1 cellular context compared by ENCODE assay signal in genomic region chr1:16978589-16979474, GRCh38.
TF ChIP-seq lines count a peak whose summit lies in the region.

No MANE protein-coding gene starts in this region.

TF ChIP-seq in GM12891, 5 proteins besides CTCF, POLR2A, EP300 and RAD21 (continued from another document):
- no peak for TF ChIP-seq TAF1 (IDR thresholded peaks at IDR 0.05; ENCODE audit: low read depth, low read length)
TF ChIP-seq in GM12891: peak in this region for 0.
